ENCODE assay signal across 9 cellular contexts in genomic region chr19:18939922-18940775, GRCh38. TPM values are rescaled to one million over a fixed set of nuclear protein-coding genes. Genes with fewer than 3 reads are reported as not detected.
DNase-seq lines count a peak whose midpoint lies in the region; ATAC-seq and TF ChIP-seq lines count a peak whose summit lies in the region.
"Had no signal": no experiment of that assay in that cellular context is flagged by ENCODE, and none has a peak within 500 bp of the region (broad histone marks: within the 10 kb centered on the region; RNA-seq: fewer than 3 reads in every experiment).

No MANE protein-coding gene starts in this region.

- peak overlapping the region; percentile 82 for H3K9ac ChIP-seq in DND-41 (ENCODE audit: low read depth, low read length)
- peak overlapping the region; percentile 46 to 66 for H3K9ac ChIP-seq in colonic mucosa (ENCODE audit: low read depth in 2 of 2, low read length in 2 of 2)

- H3K27me3 ChIP-seq in DND-41 (ENCODE audit: insufficient read depth, low read length, poor library complexity): no peaks in the 10 kb centered on the region
- H3K27me3 ChIP-seq in colonic mucosa: peaks cover 5% of the 10 kb centered on the region

- H3K36me3 ChIP-seq in DND-41 (ENCODE audit: insufficient read depth, low read length): no peaks in the 10 kb centered on the region
- H3K36me3 ChIP-seq in colonic mucosa: no peaks in the 10 kb centered on the region

- peak overlapping the region; percentile 80 for H2AFZ ChIP-seq in DND-41 (ENCODE audit: low read depth, low read length)

- TF ChIP-seq CTCF in DND-41 (IDR thresholded peaks at IDR 0.05; ENCODE audit: borderline replicate concordance, extremely low read depth, low read length, poor library complexity, severe bottlenecking) (no peak), colonic mucosa (IDR thresholded peaks at IDR 0.05) (no peak)

- H3K4me2 ChIP-seq in DND-41 (ENCODE audit: insufficient read depth, low read length): peak overlapping the region; percentile 92

- H4K20me1 ChIP-seq in DND-41 (ENCODE audit: insufficient read depth, low read length): no peaks in the 10 kb centered on the region

- DNase-seq in DND-41 (no peak), NCI-H226 (peak; percentile 53), colonic mucosa (peak; percentile 36), left lobe of liver (ENCODE audit: low spot score) (no peak), NCI-H1105 treated with DMSO at 0.1 percent for 48 hours (lab: John Stamatoyannopoulos, UW) (no peak), NCI-H2227 treated with DMSO at 0.1 percent for 48 hours (lab: John Stamatoyannopoulos, UW) (no peak)
- peak; percentile 41 for DNase-seq in stimulated activated naive CD8-positive, alpha-beta T cell treated with anti-CD3 and anti-CD28 coated beads, Interleukin-15, Interleukin-2, amounts not matched to agents 100 U/mL and 50 U/mL, for 24 hours

- intact Hi-C loops in colonic mucosa (cut with DNase I): no loop called here

- no peaks in the 10 kb centered on the region for H3K9me3 ChIP-seq in DND-41 (ENCODE audit: insufficient read depth, low read length, severe bottlenecking)
- H3K9me3 ChIP-seq in colonic mucosa: no peaks in the 10 kb centered on the region

- H3K4me1 ChIP-seq in DND-41 (ENCODE audit: insufficient read depth, low read length) (peaks cover 17% of the 10 kb centered on the region), colonic mucosa (no peaks in the 10 kb centered on the region)

- H3K27ac ChIP-seq in DND-41 (ENCODE audit: low read length) (no peak overlapping the region; the same call in 1 of the 2 replicates), colonic mucosa (no peak overlapping the region)

- H3K79me2 ChIP-seq in DND-41 (ENCODE audit: insufficient read depth, low read length): no peaks in the 10 kb centered on the region

- H3K4me3 ChIP-seq in DND-41 (ENCODE audit: low read depth in 1 of 2, low read length in 2 of 2): peak overlapping the region; percentile 36 to 67; a peak in 3 of 4 replicates
- peak overlapping the region; percentile 44 for H3K4me3 ChIP-seq in colonic mucosa

- ATAC-seq in DND-41 (ENCODE audit: insufficient read depth, low read depth) (0 out of 3 replicates have a peak, but pooled peaks have one; percentile 2), left lobe of liver (peak; percentile 10), GM19324 (IDR thresholded peaks at IDR 0.05; ENCODE audit: low FRiP score, unreplicated experiment) (no peak)
- ATAC-seq in stimulated activated naive CD8-positive, alpha-beta T cell treated with anti-CD3 and anti-CD28 coated beads, Interleukin-15, Interleukin-2, amounts not matched to agents 100 U/mL and 50 U/mL, for 24 hours: peak; percentile 33

RNA-seq across cellular contexts. Expression of gene HOMER3, which starts 0.9 kb away (rescaled TPM):
- total RNA-seq in colonic mucosa (1 to 10 TPM; 1.9 to 5.3 TPM), left lobe of liver (2.8 TPM)
- total RNA-seq: T-helper 2 cell treated with Interferon-gamma antibody and Interleukin-4, amounts not matched to agents 100 ng/mL and 5 ng/mL, for 36 hours had no signal

RNA-seq across cellular contexts. Expression of gene DDX49, which starts 20.6 kb away (rescaled TPM):
- 10 to 100 TPM; 31.1 to 57.8 TPM for total RNA-seq in colonic mucosa
- 18.9 TPM for total RNA-seq in left lobe of liver

RNA-seq across cellular contexts. Expression of gene COPE, which starts 21.0 kb away (rescaled TPM):
- total RNA-seq in colonic mucosa: 100 to 1,000 TPM; 218 to 295 TPM
- total RNA-seq in left lobe of liver: 113 TPM

RNA-seq across cellular contexts. Expression of gene CERS1, which starts 44.2 kb away (rescaled TPM):
- under 1 TPM; 0.15 to 0.58 TPM for total RNA-seq in colonic mucosa
- 0.08 TPM for total RNA-seq in left lobe of liver
- total RNA-seq: T-helper 2 cell treated with Interferon-gamma antibody and Interleukin-4, amounts not matched to agents 100 ng/mL and 5 ng/mL, for 36 hours had no signal

Comparison
In these comparisons a context has a peak if more than half of its experiments do, and no peak if none do; other contexts are left out.
1. DNase-seq: peak in NCI-H226 (single experiment), colonic mucosa (single experiment) and stimulated activated naive CD8-positive, alpha-beta T cell treated with anti-CD3 and anti-CD28 coated beads, Interleukin-15, Interleukin-2, amounts not matched to agents 100 U/mL and 50 U/mL, for 24 hours (single experiment); none in DND-41 (single experiment), left lobe of liver (single experiment), NCI-H1105 treated with DMSO at 0.1 percent for 48 hours (single experiment) and NCI-H2227 treated with DMSO at 0.1 percent for 48 hours (single experiment).